Comparison of ENCODE assay signal across 1 cellular context in genomic region chr11:62645660-62645933, GRCh38.
TF ChIP-seq lines count a peak whose summit lies in the region.

No MANE protein-coding gene starts in this region.

TF ChIP-seq in H1, 55 proteins besides CTCF, POLR2A, EP300 and RAD21:
- no peak for TF ChIP-seq BACH1 (IDR thresholded peaks at IDR 0.05; ENCODE audit: low read length)
